ENCODE assay signal across 24 cellular contexts in genomic region chr6:148816117-148816516, GRCh38.
"Had no signal": no experiment of that assay in that cellular context is flagged by ENCODE, and none has a peak within 500 bp of the region (broad histone marks: within the 10 kb centered on the region; RNA-seq: fewer than 3 reads in every experiment).

No MANE protein-coding gene starts in this region.

- H3K36me3 ChIP-seq: brain microvascular endothelial cell, SJSA1 had no signal

- DNase-seq: activated B cell treated with CpG ODN at 0.5 μM for 24 hours; activated CD4-positive, alpha-beta T cell treated with anti-CD3 and anti-CD28 coated beads for 1 hour; activated CD4-positive, alpha-beta T cell treated with anti-CD3 and anti-CD28 coated beads, Interleukin-2, amount 10 ng/mL, durations not matched to agents 24 days and 14 days; activated CD4-positive, alpha-beta T cell treated with anti-CD3 and anti-CD28 coated beads, Interleukin-2, amount 50 U/mL, for 48 hours; activated gamma-delta T cell; activated naive CD4-positive, alpha-beta T cell treated with anti-CD3 and anti-CD28 coated beads, Interleukin-2, amount 10 ng/mL, durations not matched to agents 7 days and 5 days; activated naive CD8-positive, alpha-beta T cell treated with anti-CD3 and anti-CD28 coated beads for 36 hours; activated T-cell treated with anti-CD3 and anti-CD28 coated beads, Interleukin-2, amount 50 U/mL, for 4 hours; brain microvascular endothelial cell; cerebellar nuclear complex; MM.1S; NCI-H1105 treated with DMSO at 0.1 percent for 48 hours; NCI-H1436 treated with DMSO at 0.1 percent for 48 hours; NCI-H187 treated with DMSO at 0.1 percent for 48 hours; NCI-H2081 treated with DMSO at 0.1 percent for 48 hours; NCI-H446; NCI-H524; PC-3; SHP77; SW 1271 had no signal

- H3K27me3 ChIP-seq: brain microvascular endothelial cell, SJSA1 had no signal

- H3K4me1 ChIP-seq: SJSA1 had no signal

- H3K4me3 ChIP-seq: SJSA1 had no signal

- ATAC-seq: activated T-cell treated with anti-CD3 and anti-CD28 coated beads, Interleukin-2, amount 50 U/mL, for 4 hours; PC-3; SK-N-SH treated with all-trans-retinoic acid at 6 μM for 48 hours had no signal

- FAIRE-seq: colon, RCC 7860 had no signal

- H3K27ac ChIP-seq: brain microvascular endothelial cell, SJSA1 had no signal

- H3K9me3 ChIP-seq: SJSA1 had no signal
